Comparison of ENCODE assay signal across 8 cellular contexts in genomic region chr20:21303872-21304586, GRCh38. TPM values are rescaled to one million over a fixed set of nuclear protein-coding genes. Genes with fewer than 3 reads are reported as not detected.
A peak's percentile ranks its signal among the peaks of the same experiment; 100 is the strongest.
DNase-seq lines count a peak whose midpoint lies in the region; ATAC-seq and TF ChIP-seq lines count a peak whose summit lies in the region.

No MANE protein-coding gene starts in this region.

- H3K9me3 Mint-ChIP-seq in CD8-positive, alpha-beta memory T cell: peaks cover 0 to 8% (median 0%) of the 10 kb centered on the region in 5 donors
- H3K9me3 Mint-ChIP-seq in natural killer cell: no peaks in the 10 kb centered on the region

- TF ChIP-seq CTCF in OCI-LY3 (IDR thresholded peaks at IDR 0.05; ENCODE audit: low read depth, low read length) (no peak), natural killer cell (IDR thresholded peaks at IDR 0.05) (no peak)

- peaks cover 68% of the 10 kb centered on the region for H3K79me2 ChIP-seq in OCI-LY3 (ENCODE audit: low read length)

- H3K36me3 ChIP-seq in CD8-positive, alpha-beta memory T cell (ENCODE audit: insufficient read depth, low read length): no peaks in the 10 kb centered on the region
- H3K36me3 ChIP-seq in OCI-LY3 (replicated peaks; ENCODE audit: low read depth, low read length) (peaks cover 13% of the 10 kb centered on the region), endocrine pancreas (ENCODE audit: control insufficient read depth, insufficient read depth, low read length) (no peaks in the 10 kb centered on the region)

- H3K27me3 Mint-ChIP-seq in CD8-positive, alpha-beta memory T cell: no peaks in the 10 kb centered on the region
- peaks cover 0 to 6% of the 10 kb centered on the region in 2 donors for H3K27me3 Mint-ChIP-seq in natural killer cell (ENCODE audit: low read depth in 2 of 2)

- peak overlapping the region; percentile 94 to 100 (median 98) for H3K27ac Mint-ChIP-seq in CD8-positive, alpha-beta memory T cell
- H3K27ac Mint-ChIP-seq in natural killer cell: peak overlapping the region; percentile 95 to 98

- H3K9me3 ChIP-seq in CD8-positive, alpha-beta memory T cell (ENCODE audit: low read length): no peaks in the 10 kb centered on the region
- no peaks in the 10 kb centered on the region for H3K9me3 ChIP-seq in OCI-LY3 (ENCODE audit: insufficient read depth, low read length)
- H3K9me3 ChIP-seq in endocrine pancreas (ENCODE audit: control insufficient read depth, low read length): no peaks in the 10 kb centered on the region

- peaks cover 28% of the 10 kb centered on the region for H3K4me1 ChIP-seq in CD8-positive, alpha-beta memory T cell (ENCODE audit: insufficient read depth, low read length)
- peaks cover 14% of the 10 kb centered on the region for H3K4me1 ChIP-seq in OCI-LY3 (ENCODE audit: low read length)
- H3K4me1 ChIP-seq in endocrine pancreas (ENCODE audit: control insufficient read depth, insufficient read depth, low read length): peaks cover 15% of the 10 kb centered on the region

- H3K4me3 ChIP-seq in CD8-positive, alpha-beta memory T cell (ENCODE audit: low read length): peak overlapping the region; percentile 65
- H3K4me3 ChIP-seq in OCI-LY3 (ENCODE audit: low read length) (peak overlapping the region; percentile 91), endocrine pancreas (ENCODE audit: control insufficient read depth, insufficient read depth, low read length) (peak overlapping the region; percentile 95)

- peaks cover 34 to 57% (median 37%) of the 10 kb centered on the region in 3 donors for H3K4me1 Mint-ChIP-seq in CD8-positive, alpha-beta memory T cell
- H3K4me1 Mint-ChIP-seq in natural killer cell: peaks cover 33 to 38% of the 10 kb centered on the region in 2 donors

- peaks cover 30% of the 10 kb centered on the region for H4K20me1 ChIP-seq in OCI-LY3 (ENCODE audit: insufficient read depth, low read length)

- POLR2A ChIA-PET in CD8-positive, alpha-beta memory T cell (lab: Charles Lee): no interaction called here

- H3K4me3 Mint-ChIP-seq in CD8-positive, alpha-beta memory T cell: peak overlapping the region; percentile 95 to 99 (median 98)
- peak overlapping the region; percentile 99 for H3K4me3 Mint-ChIP-seq in natural killer cell

- no peaks in the 10 kb centered on the region for H3K27me3 ChIP-seq in CD8-positive, alpha-beta memory T cell (ENCODE audit: insufficient read depth, low read length, poor library complexity, severe bottlenecking)
- no peaks in the 10 kb centered on the region for H3K27me3 ChIP-seq in OCI-LY3 (ENCODE audit: low read depth, low read length)
- no peaks in the 10 kb centered on the region for H3K27me3 ChIP-seq in endocrine pancreas (ENCODE audit: control insufficient read depth, insufficient read depth, low read length)

- H2AFZ ChIP-seq in OCI-LY3 (ENCODE audit: low read depth, low read length): 0 out of 2 replicates have a peak overlapping the region, but pooled peaks have one; percentile 84

- CTCF ChIA-PET in CD8-positive, alpha-beta memory T cell (lab: Charles Lee): interaction anchor here (1.4 kb wide), 1 partner anchor 38 kb away, joined by 3 read pairs; no protein-coding TSS in a partner anchor

- H3K9ac ChIP-seq in OCI-LY3 (ENCODE audit: low read length) (peak overlapping the region; percentile 85), endocrine pancreas (ENCODE audit: control insufficient read depth, insufficient read depth, low read length) (peak overlapping the region; percentile 89)

- no peak for DNase-seq in CD8-positive, alpha-beta memory T cell
- DNase-seq in natural killer cell: no peak
- DNase-seq in iPS-NIHi7 (ENCODE audit: extremely low spot score): no peak
- no peak for DNase-seq in NCI-H1092 (lab: John Stamatoyannopoulos, UW)

- H3K27ac ChIP-seq in CD8-positive, alpha-beta memory T cell (ENCODE audit: low read depth, low read length): peak overlapping the region; percentile 89
- peak overlapping the region; percentile 76 for H3K27ac ChIP-seq in OCI-LY3 (ENCODE audit: low read length)

- peak overlapping the region; percentile 80 for H3K4me2 ChIP-seq in OCI-LY3 (ENCODE audit: low read length)

- H3K36me3 Mint-ChIP-seq in CD8-positive, alpha-beta memory T cell: peaks cover 7 to 42% (median 17%) of the 10 kb centered on the region in 3 donors
- H3K36me3 Mint-ChIP-seq in natural killer cell: no peaks in the 10 kb centered on the region

- intact Hi-C loops in natural killer cell (cut with micrococcal nuclease): loop anchor here (5.0 to 10.0 kb wide), 2 partner anchors 199 to 592 kb away; partner anchors contain the start of genes LINC00237 and RALGAPA2

- ATAC-seq in GM21825 (IDR thresholded peaks at IDR 0.05; ENCODE audit: unreplicated experiment) (peak; percentile 8), natural killer cell (peak; percentile 3 to 16 (median 13)), HG03039 (IDR thresholded peaks at IDR 0.05; ENCODE audit: unreplicated experiment) (no peak)

RNA-seq across cellular contexts. Expression of gene XRN2, which starts 0.9 kb away (rescaled TPM):
- total RNA-seq in CD8-positive, alpha-beta memory T cell: 10 to 100 TPM; 93.6 to 95.1 TPM
- polyA plus RNA-seq in CD8-positive, alpha-beta memory T cell: 68.7 TPM
- total RNA-seq in natural killer cell: 10 to 100 TPM; 52.9 to 61.8 (median 57.4) TPM
